ENCODE assay signal across 14 cellular contexts in the genomic region with DNA sequence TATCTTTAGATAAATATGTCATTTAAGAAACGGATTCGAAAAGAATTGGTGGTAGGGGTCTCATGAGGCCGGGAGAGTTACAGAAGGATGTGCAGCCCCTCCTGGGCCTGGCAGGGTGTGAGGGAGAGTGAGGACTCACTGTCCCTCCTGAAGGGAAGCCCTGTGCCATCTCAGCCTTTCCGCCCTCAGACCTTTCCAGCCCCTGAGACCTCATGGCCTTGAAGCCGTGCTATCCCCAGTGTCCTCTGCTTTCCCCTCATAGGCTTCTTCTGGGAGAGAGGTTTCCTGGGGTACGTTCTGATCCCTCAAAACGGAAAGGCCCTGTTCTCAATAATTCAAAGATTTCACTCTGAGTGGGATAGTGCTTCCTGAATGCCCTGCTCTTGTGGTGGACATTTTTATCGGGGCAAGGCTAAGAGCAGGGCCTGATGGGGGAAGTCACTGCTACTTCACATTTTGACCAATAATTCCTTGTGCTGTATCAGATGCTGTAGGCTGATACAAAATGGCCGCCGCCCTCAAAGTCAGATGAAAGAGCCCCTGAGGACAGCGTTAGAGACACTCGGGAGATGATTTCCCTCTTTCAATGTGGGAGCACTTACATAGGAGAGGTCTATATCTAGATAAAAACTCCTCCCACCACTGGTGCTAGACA. TPM values are rescaled to one million over a fixed set of nuclear protein-coding genes. Genes with fewer than 3 reads are reported as not detected.
DNase-seq lines count a peak whose midpoint lies in the region; TF ChIP-seq lines count a peak whose summit lies in the region.
"Had no signal": no experiment of that assay in that cellular context is flagged by ENCODE, and none has a peak within 500 bp of the region (broad histone marks: within the 10 kb centered on the region; RNA-seq: fewer than 3 reads in every experiment).

No MANE protein-coding gene starts in this region.

- peak overlapping the region; percentile 39 for H3K4me2 ChIP-seq in fibroblast of lung (ENCODE audit: extremely low read depth, insufficient read depth, low read length)
- H3K4me2 ChIP-seq: GM23338, KMS-11 had no signal

- in situ Hi-C loops in transverse colon (cut with MboI; ENCODE audit: low pct_ligation_motif_present in 1 of 4, low pct_unique_long_range_greater_than_20kb in 1 of 4, low sequenced_read_pairs in 3 of 4), result no loop called here

- H3K27me3 ChIP-seq in fibroblast of lung (ENCODE audit: control insufficient read depth, insufficient read depth, low read length) (no peaks in the 10 kb centered on the region), transverse colon (no peaks in the 10 kb centered on the region)

- H3K4me1 ChIP-seq in fibroblast of lung (ENCODE audit: control insufficient read depth, extremely low read depth, insufficient read depth, low read length), result peaks cover 3% of the 10 kb centered on the region
- peaks cover 0 to 14% (median 3%) of the 10 kb centered on the region in 4 donors for H3K4me1 ChIP-seq in transverse colon

- H3K36me3 ChIP-seq in fibroblast of lung (ENCODE audit: control insufficient read depth, insufficient read depth, low read length), result peaks cover 2% of the 10 kb centered on the region
- H3K36me3 ChIP-seq in transverse colon, result no peaks in the 10 kb centered on the region

- TF ChIP-seq CTCF in fibroblast of lung (conservative IDR thresholded peaks at IDR 0.05 in 1 of 2, IDR thresholded peaks at IDR 0.05 in 1 of 2; ENCODE audit: low read depth in 1 of 2, low read length in 2 of 2) (no peak), transverse colon (IDR thresholded peaks at IDR 0.05) (no peak)

- peak overlapping the region; percentile 64 for H2AFZ ChIP-seq in fibroblast of lung (ENCODE audit: low read length)

- intact Hi-C loops in transverse colon (cut with DNase I; ENCODE audit: low total_unique reads), result no loop called here

- peak overlapping the region; percentile 38 to 60 (median 52) for H3K4me3 ChIP-seq in fibroblast of lung (replicated peaks in 1 of 4; ENCODE audit: control extremely low read depth in 1 of 4, insufficient read depth in 1 of 4, low read depth in 3 of 4, low read length in 4 of 4)
- H3K4me3 ChIP-seq in transverse colon, result peak overlapping the region in 1 of 4 donors; percentile 43

- H3K27ac ChIP-seq in fibroblast of lung (ENCODE audit: insufficient read depth, low read length) (peak overlapping the region; percentile 53), transverse colon (peak overlapping the region; percentile 5 to 79 (median 66))
- H3K27ac ChIP-seq: KMS-11 had no signal

- H3K79me2 ChIP-seq in fibroblast of lung (ENCODE audit: control insufficient read depth, insufficient read depth, low read length), result peaks cover 23% of the 10 kb centered on the region

- H3K9ac ChIP-seq in fibroblast of lung (ENCODE audit: insufficient read depth, low read length), result peak overlapping the region; percentile 34
- H3K9ac ChIP-seq: KMS-11 had no signal

- H4K20me1 ChIP-seq in fibroblast of lung (ENCODE audit: control insufficient read depth, extremely low read depth, insufficient read depth, low read length), result no peaks in the 10 kb centered on the region

- TF ChIP-seq EP300 in transverse colon (IDR thresholded peaks at IDR 0.05; ENCODE audit: low read depth), result no peak

- 84 to 87% methylated on average over 4 to 12 of the region's 12 CpGs for WGBS in transverse colon (ENCODE audit: low coverage in 1 of 2), 2 donors

- no peak for TF ChIP-seq POLR2A in transverse colon (IDR thresholded peaks at IDR 0.05)

- H3K9me3 ChIP-seq in fibroblast of lung (ENCODE audit: control insufficient read depth, insufficient read depth, low read depth, low read length) (no peaks in the 10 kb centered on the region), transverse colon (no peaks in the 10 kb centered on the region)

- DNase-seq in stimulated activated CD4-positive, alpha-beta T cell treated with anti-CD3 and anti-CD28 coated beads, Interleukin-15, amount 100 ng/mL, for 24 hours, result peak; percentile 71
- no peak for DNase-seq in stimulated activated CD4-positive, alpha-beta T cell treated with anti-CD3 and anti-CD28 coated beads, Interleukin-12 subunit alpha, Interleukin-12 subunit beta, amount 100 ng/mL, for 4 hours
- DNase-seq in activated CD4-positive, alpha-beta T cell treated with anti-CD3 and anti-CD28 coated beads, Interleukin-2, amount 50 U/mL, for 48 hours, result peak; percentile 59 to 70
- DNase-seq in fibroblast of lung (ENCODE audit: low read depth in 2 of 2) (no peak), transverse colon (no peak), C1 segment of cervical spinal cord (lab: John Stamatoyannopoulos, UW) (no peak), NCI-H146 treated with DMSO at 0.1 percent for 48 hours (lab: John Stamatoyannopoulos, UW; ENCODE audit: unreplicated experiment) (no peak), midbrain (lab: John Stamatoyannopoulos, UW) (no peak)
- DNase-seq: activated CD8-positive, alpha-beta memory T cell treated with anti-CD3 and anti-CD28 coated beads, Interleukin-2, amount 10 ng/mL, durations not matched to agents 7 days and 5 days; NCI-H2171 treated with DMSO at 0.1 percent for 48 hours; stimulated activated naive CD8-positive, alpha-beta T cell treated with anti-CD3 and anti-CD28 coated beads, Interleukin-15, Interleukin-2, amounts not matched to agents 100 U/mL and 50 U/mL, for 24 hours had no signal

RNA-seq across cellular contexts. Expression of a gene that starts 1.3 kb away (rescaled TPM):
- total RNA-seq in fibroblast of lung (14.4 and 27.2 TPM in 2 replicates), transverse colon (1 to 10 TPM in 3 of 4 donors, under 1 TPM in 1; 1.00 to 7.9 (median 2.8) TPM)
- 50.8 and 152 TPM in 2 replicates for polyA plus RNA-seq in fibroblast of lung
- polyA plus RNA-seq in fibroblast of lung (2012), result 53.8 and 172 TPM in 2 replicates
- polyA minus RNA-seq in fibroblast of lung (ENCODE audit: low replicate concordance), result 75.4 and 190 TPM in 2 replicates

RNA-seq across cellular contexts. Expression of a gene that starts 18.3 kb away (rescaled TPM):
- 0.17 and 0.26 TPM in 2 replicates for total RNA-seq in fibroblast of lung
- 0.09 and 0.17 TPM in 2 replicates for polyA plus RNA-seq in fibroblast of lung
- polyA plus RNA-seq in fibroblast of lung (2012), result 0.16 and 0.65 TPM in 2 replicates
- polyA minus RNA-seq in fibroblast of lung (ENCODE audit: low replicate concordance), result 0.63 and 0.67 TPM in 2 replicates
- 1 to 10 TPM in 1 of 4 donors, under 1 TPM in 1, not detected in 2; 0.68 to 1.4 TPM for total RNA-seq in transverse colon

RNA-seq across cellular contexts. Expression of a gene that starts 24.5 kb away (rescaled TPM):
- total RNA-seq in fibroblast of lung (29.5 and 63.6 TPM in 2 replicates), transverse colon (100 to 1,000 TPM in 1 of 4 donors, 10 to 100 TPM in 3; 64.0 to 124 (median 83.9) TPM)
- polyA plus RNA-seq in fibroblast of lung, result 269 and 312 TPM in 2 replicates
- 689 and 844 TPM in 2 replicates for polyA plus RNA-seq in fibroblast of lung (2012)
- polyA minus RNA-seq in fibroblast of lung (ENCODE audit: low replicate concordance), result 1,246 and 1,454 TPM in 2 replicates

RNA-seq across cellular contexts. Expression of a gene that starts 31.0 kb away (rescaled TPM):
- total RNA-seq in fibroblast of lung, result 11.1 and 11.8 TPM in 2 replicates
- polyA plus RNA-seq in fibroblast of lung, result 3.3 and 5.6 TPM in 2 replicates
- 8.5 and 14.1 TPM in 2 replicates for polyA plus RNA-seq in fibroblast of lung (2012)
- 10.3 and 26.0 TPM in 2 replicates for polyA minus RNA-seq in fibroblast of lung (ENCODE audit: low replicate concordance)
- total RNA-seq in transverse colon, result 1 to 10 TPM in 3 of 4 donors, not detected in 1; 3.0 to 6.4 (median 3.1) TPM
- total RNA-seq: natural killer cell treated with Interleukin-12 subunit alpha and Interleukin-12 subunit beta and Interleukin-15 and Interleukin-18, amount 100 ng/mL, for 72 hours had no signal

RNA-seq across cellular contexts. Expression of a gene that starts 37.6 kb away (rescaled TPM):
- total RNA-seq in fibroblast of lung, result 72.4 and 96.3 TPM in 2 replicates
- 39.8 and 44.0 TPM in 2 replicates for polyA plus RNA-seq in fibroblast of lung
- 103 and 104 TPM in 2 replicates for polyA plus RNA-seq in fibroblast of lung (2012)
- 54.0 and 58.8 TPM in 2 replicates for polyA minus RNA-seq in fibroblast of lung (ENCODE audit: low replicate concordance)
- 10 to 100 TPM in 3 of 4 donors, 1 to 10 TPM in 1; 5.9 to 32.9 (median 14.4) TPM for total RNA-seq in transverse colon

Comparison
In these comparisons a context has a peak if more than half of its experiments do, and no peak if none do; other contexts are left out.
1. DNase-seq: peak in stimulated activated CD4-positive, alpha-beta T cell treated with anti-CD3 and anti-CD28 coated beads, Interleukin-15, amount 100 ng/mL, for 24 hours (single experiment) and activated CD4-positive, alpha-beta T cell treated with anti-CD3 and anti-CD28 coated beads, Interleukin-2, amount 50 U/mL, for 48 hours (2 of 2); none in stimulated activated CD4-positive, alpha-beta T cell treated with anti-CD3 and anti-CD28 coated beads, Interleukin-12 subunit alpha, Interleukin-12 subunit beta, amount 100 ng/mL, for 4 hours (single experiment), fibroblast of lung (0 of 2), transverse colon (single experiment), C1 segment of cervical spinal cord (0 of 14), NCI-H146 treated with DMSO at 0.1 percent for 48 hours (single experiment) and midbrain (single experiment).